Comparison of ENCODE assay signal across 27 cellular contexts in genomic region chr17:58072862-58073261, GRCh38.
"Had no signal": no experiment of that assay in that cellular context is flagged by ENCODE, and none has a peak within 500 bp of the region (broad histone marks: within the 10 kb centered on the region; RNA-seq: fewer than 3 reads in every experiment).

No MANE protein-coding gene starts in this region.

- ATAC-seq: left colon; left lung; lower lobe of right lung; naive thymus-derived CD8-positive, alpha-beta T cell; pancreas; right cardiac atrium; sciatic nerve had no signal

- H3K4me3 Mint-ChIP-seq: immature natural killer cell; naive thymus-derived CD8-positive, alpha-beta T cell; nephron; stimulated activated naive CD8-positive, alpha-beta T cell treated with anti-CD3 and anti-CD28 coated beads, Interleukin-15, Interleukin-2, amounts not matched to agents 100 ng/mL and 50 ng/mL, for 24 hours had no signal

- H3K9me3 Mint-ChIP-seq: immature natural killer cell; naive thymus-derived CD8-positive, alpha-beta T cell; stimulated activated naive CD8-positive, alpha-beta T cell treated with anti-CD3 and anti-CD28 coated beads, Interleukin-15, Interleukin-2, amounts not matched to agents 100 ng/mL and 50 ng/mL, for 24 hours had no signal

- H3K4me1 Mint-ChIP-seq: immature natural killer cell, nephron had no signal

- DNase-seq: hypothalamus; immature natural killer cell; kidney; left colon; left lung; lower lobe of right lung; mammary epithelial cell; mesenchymal stem cell; naive thymus-derived CD8-positive, alpha-beta T cell; nucleus accumbens; pancreas; posterior cingulate gyrus; retina; right cardiac atrium; stimulated activated CD4-positive, alpha-beta T cell treated with anti-CD3 and anti-CD28 coated beads, Interleukin-12 subunit alpha, Interleukin-12 subunit beta, amount 100 ng/mL, for 4 hours; stimulated activated CD4-positive, alpha-beta T cell treated with anti-CD3 and anti-CD28 coated beads, Interleukin-15, amount 100 ng/mL, for 24 hours; stimulated activated CD4-positive, alpha-beta T cell treated with anti-CD3 and anti-CD28 coated beads, Interleukin-2, amount 100 ng/mL, for 24 hours; stimulated activated CD4-positive, alpha-beta T cell treated with anti-CD3 and anti-CD28 coated beads, Interleukin-4, amount 100 ng/mL, for 1 hour; stimulated activated naive CD4-positive, alpha-beta T cell; upper lobe of left lung had no signal

- H3K27ac ChIP-seq: left lung, lower lobe of right lung, pancreas, prostate gland, skin epidermis, tibial nerve, upper lobe of left lung, vagina had no signal

- H3K36me3 Mint-ChIP-seq: immature natural killer cell; naive thymus-derived CD8-positive, alpha-beta T cell had no signal

- H3K27ac Mint-ChIP-seq: immature natural killer cell; nephron; stimulated activated naive CD8-positive, alpha-beta T cell treated with anti-CD3 and anti-CD28 coated beads, Interleukin-15, Interleukin-2, amounts not matched to agents 100 ng/mL and 50 ng/mL, for 24 hours had no signal
